1 cellular context compared by ENCODE assay signal in genomic region chr16:57732683-57733082, GRCh38.
TF ChIP-seq lines count a peak whose summit lies in the region.

No MANE protein-coding gene starts in this region.

TF ChIP-seq in HepG2, 621 proteins besides CTCF, POLR2A, EP300 and RAD21:
- peak; percentile 96 for TF ChIP-seq ZNF430 (CRISPR knock-in tag; IDR thresholded peaks at IDR 0.05)
- no peak for TF ChIP-seq ZNF142 (CRISPR knock-in tag; IDR thresholded peaks at IDR 0.05)
